Comparison of ENCODE assay signal across 26 cellular contexts in the genomic region with DNA sequence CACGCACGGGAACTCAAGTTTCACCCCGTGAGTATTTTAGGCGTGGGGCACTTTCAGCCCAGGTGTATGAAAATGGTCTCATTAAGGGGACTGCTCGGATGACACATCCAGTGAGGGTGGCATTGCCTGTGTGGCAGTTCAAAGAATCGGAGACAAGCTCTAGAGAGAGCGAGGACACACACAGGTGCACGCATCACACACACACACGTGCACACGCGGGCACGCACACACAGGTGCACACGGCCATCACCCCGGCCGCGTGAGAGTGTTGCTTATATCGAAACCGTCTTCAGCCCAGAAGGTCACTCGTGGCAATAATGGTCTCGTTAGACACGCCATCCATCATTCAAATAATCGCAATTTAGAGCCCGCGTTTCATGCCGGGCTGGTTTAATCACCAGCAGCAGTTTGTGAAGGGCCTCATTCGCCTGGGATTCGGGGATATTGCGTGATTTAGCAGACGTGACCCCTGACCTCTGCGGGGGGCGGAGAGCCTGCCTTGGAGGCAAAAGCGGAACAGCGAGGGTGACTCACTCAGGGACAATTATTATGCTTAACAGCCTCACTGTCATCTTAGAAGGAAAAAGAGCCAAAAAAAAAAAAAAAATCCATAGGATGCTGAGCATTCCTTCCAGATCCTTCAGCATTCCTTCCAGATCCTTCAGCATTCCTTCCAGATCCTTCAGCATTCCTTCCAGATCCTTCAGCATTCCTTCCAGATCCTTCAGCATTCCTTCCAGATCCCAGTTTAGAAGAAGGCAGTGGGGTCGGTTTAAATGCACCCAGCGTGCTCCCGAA.
DNase-seq lines count a peak whose midpoint lies in the region; ATAC-seq and TF ChIP-seq lines count a peak whose summit lies in the region.
"Had no signal": no experiment of that assay in that cellular context is flagged by ENCODE, and none has a peak within 500 bp of the region (broad histone marks: within the 10 kb centered on the region; RNA-seq: fewer than 3 reads in every experiment).

No MANE protein-coding gene starts in this region.

- no peak for ATAC-seq in GM21723 (IDR thresholded peaks at IDR 0.05; ENCODE audit: unreplicated experiment)
- ATAC-seq: foreskin keratinocyte, natural killer cell had no signal

- H3K27me3 ChIP-seq in osteoblast (ENCODE audit: insufficient read depth, low read length) (no peaks in the 10 kb centered on the region), thyroid gland (no peaks in the 10 kb centered on the region)
- H3K27me3 ChIP-seq: cardiac muscle cell, foreskin keratinocyte had no signal

- no peak overlapping the region for H3K27ac ChIP-seq in osteoblast (ENCODE audit: low read depth, low read length)
- H3K27ac ChIP-seq in thyroid gland: no peak overlapping the region
- H3K27ac ChIP-seq: cardiac muscle cell, dorsolateral prefrontal cortex, epithelial cell of prostate, foreskin keratinocyte had no signal

- H3K36me3 ChIP-seq in osteoblast (ENCODE audit: insufficient read depth, low read length) (no peaks in the 10 kb centered on the region), thyroid gland (no peaks in the 10 kb centered on the region)
- H3K36me3 ChIP-seq: cardiac muscle cell, HAP-1 had no signal

- TF ChIP-seq CTCF in choroid plexus epithelial cell (conservative IDR thresholded peaks at IDR 0.05; ENCODE audit: low read depth, low read length) (no peak), osteoblast (IDR thresholded peaks at IDR 0.05; ENCODE audit: extremely low read depth, low read depth, low read length) (no peak), thyroid gland (IDR thresholded peaks at IDR 0.05) (no peak)

- peak; percentile 71 for DNase-seq in EH (ENCODE audit: low read depth)
- peak; percentile 25 for DNase-seq in HT1080 (ENCODE audit: low read depth)
- DNase-seq in choroid plexus epithelial cell (ENCODE audit: low read depth): peak; percentile 5
- DNase-seq in osteoblast (ENCODE audit: insufficient read length, low spot score, missing footprints): peak; percentile 81
- no peak for DNase-seq in NCI-H446 (lab: John Stamatoyannopoulos, UW)
- DNase-seq in thyroid gland: no peak
- no peak for DNase-seq in stimulated activated CD8-positive, alpha-beta memory T cell treated with anti-CD3 and anti-CD28 coated beads, Interleukin-4, amount 100 ng/mL, for 48 hours
- DNase-seq: activated CD4-positive, alpha-beta T cell treated with anti-CD3 and anti-CD28 coated beads, Interleukin-2, amount 50 U/mL, for 1 hour; activated gamma-delta T cell treated with Interleukin-2 at 50 U/mL for 16 hours; amniotic stem cell; CD8-positive, alpha-beta memory T cell; DND-41; dorsolateral prefrontal cortex; foreskin keratinocyte; hypothalamus; KG1; kidney glomerular epithelial cell; natural killer cell; NCI-H1092; NCI-H526 treated with DMSO at 0.1 percent for 48 hours; SHP77 had no signal

- no peak overlapping the region for H3K4me2 ChIP-seq in osteoblast (ENCODE audit: insufficient read depth, low read length)
- H3K4me2 ChIP-seq: smooth muscle cell had no signal

- no peaks in the 10 kb centered on the region for H4K20me1 ChIP-seq in osteoblast (ENCODE audit: insufficient read depth, low read length)

- WGBS in thyroid gland, 2 donors: 80 to 83% methylated on average over 36 of the region's 36 CpGs

- no peak overlapping the region for H2AFZ ChIP-seq in osteoblast (ENCODE audit: low read length)

- H3K9me3 ChIP-seq in osteoblast (ENCODE audit: low read depth, low read length): no peaks in the 10 kb centered on the region
- H3K9me3 ChIP-seq in thyroid gland: no peaks in the 10 kb centered on the region
- H3K9me3 ChIP-seq: HAP-1 had no signal

- intact Hi-C loops in thyroid gland (cut with DNase I): no loop called here

- no peaks in the 10 kb centered on the region for H3K79me2 ChIP-seq in osteoblast (ENCODE audit: insufficient read depth, low read length)

- TF ChIP-seq POLR2A in thyroid gland (IDR thresholded peaks at IDR 0.05): no peak

- H3K4me3 ChIP-seq in choroid plexus epithelial cell (ENCODE audit: low read depth, low read length) (no peak overlapping the region), osteoblast (ENCODE audit: insufficient read depth, low read length) (no peak overlapping the region), thyroid gland (replicated peaks in 1 of 3) (no peak overlapping the region)
- H3K4me3 ChIP-seq: cardiac muscle cell, dorsolateral prefrontal cortex, HAP-1, smooth muscle cell had no signal

- H3K4me1 ChIP-seq in osteoblast (ENCODE audit: insufficient read depth, low read length) (no peaks in the 10 kb centered on the region), thyroid gland (no peaks in the 10 kb centered on the region)
- H3K4me1 ChIP-seq: foreskin keratinocyte, HAP-1 had no signal

Comparison
In these comparisons a context has a peak if more than half of its experiments do, and no peak if none do; other contexts are left out.
1. DNase-seq: peak in EH (single experiment), HT1080 (single experiment), choroid plexus epithelial cell (single experiment) and osteoblast (single experiment); none in NCI-H446 (0 of 2), thyroid gland (0 of 2) and stimulated activated CD8-positive, alpha-beta memory T cell treated with anti-CD3 and anti-CD28 coated beads, Interleukin-4, amount 100 ng/mL, for 48 hours (single experiment).